14 cellular contexts compared by ENCODE assay signal in the genomic region with DNA sequence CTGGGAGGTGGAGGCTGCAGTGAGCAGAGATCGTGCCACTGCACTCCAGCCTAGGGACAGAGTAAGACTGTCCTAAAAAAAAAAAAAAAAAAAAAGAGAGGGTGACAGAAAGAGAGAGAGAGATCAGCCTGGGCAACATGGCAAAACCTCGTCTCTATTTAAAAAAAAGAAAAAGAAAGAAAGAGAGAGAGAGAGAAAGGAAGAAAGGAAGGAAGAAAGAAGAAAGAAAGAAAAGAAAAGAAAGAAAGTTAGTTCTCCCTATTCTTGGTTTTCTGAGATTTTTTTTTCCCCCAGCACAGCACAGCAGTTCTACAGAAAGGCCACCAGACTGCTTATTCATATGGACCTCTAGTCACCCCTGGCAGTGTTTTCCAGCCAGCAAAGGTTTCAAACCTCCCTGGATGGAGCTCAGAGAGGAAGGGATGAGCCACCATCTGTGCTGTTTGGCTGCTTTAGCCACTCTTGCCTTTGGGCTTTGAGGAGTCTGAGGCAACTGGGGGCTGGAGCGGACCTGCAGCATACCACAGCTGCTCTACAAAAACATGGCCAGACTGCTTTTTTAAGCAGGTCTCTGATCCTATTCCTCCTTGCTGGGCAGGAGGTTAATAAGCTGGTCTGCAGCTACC. TPM values are rescaled to one million over a fixed set of nuclear protein-coding genes. Genes with fewer than 3 reads are reported as not detected.
DNase-seq lines count a peak whose midpoint lies in the region; ATAC-seq, FAIRE-seq and TF ChIP-seq lines count a peak whose summit lies in the region.
"Had no signal": no experiment of that assay in that cellular context is flagged by ENCODE, and none has a peak within 500 bp of the region (broad histone marks: within the 10 kb centered on the region; RNA-seq: fewer than 3 reads in every experiment).

No MANE protein-coding gene starts in this region.

- no peak overlapping the region for H3K4me3 Mint-ChIP-seq in stimulated activated naive CD8-positive, alpha-beta T cell treated with anti-CD3 and anti-CD28 coated beads, Interleukin-15, Interleukin-2, amounts not matched to agents 100 ng/mL and 50 ng/mL, for 24 hours
- H3K4me3 Mint-ChIP-seq: activated naive CD4-positive, alpha-beta T cell treated with anti-CD3 and anti-CD28 coated beads, Interleukin-2, amount 10 ng/mL, durations not matched to agents 7 days and 5 days had no signal

- no peaks in the 10 kb centered on the region for H3K36me3 Mint-ChIP-seq in stimulated activated naive CD8-positive, alpha-beta T cell treated with anti-CD3 and anti-CD28 coated beads, Interleukin-15, Interleukin-2, amounts not matched to agents 100 ng/mL and 50 ng/mL, for 24 hours (ENCODE audit: low read depth)
- H3K36me3 Mint-ChIP-seq: activated naive CD4-positive, alpha-beta T cell treated with anti-CD3 and anti-CD28 coated beads, Interleukin-2, amount 10 ng/mL, durations not matched to agents 7 days and 5 days had no signal

- no peak for ATAC-seq in stimulated activated naive CD8-positive, alpha-beta T cell treated with anti-CD3 and anti-CD28 coated beads, Interleukin-15, Interleukin-2, amounts not matched to agents 100 U/mL and 50 U/mL, for 24 hours
- ATAC-seq: left lobe of liver had no signal

- peak overlapping the region; percentile 66 for H3K27ac ChIP-seq in vagina
- H3K27ac ChIP-seq: BLaER1 had no signal

- H3K4me1 Mint-ChIP-seq in stimulated activated naive CD8-positive, alpha-beta T cell treated with anti-CD3 and anti-CD28 coated beads, Interleukin-15, Interleukin-2, amounts not matched to agents 100 ng/mL and 50 ng/mL, for 24 hours (ENCODE audit: low read depth) = peaks cover 12% of the 10 kb centered on the region

- H3K4me1 ChIP-seq in vagina = peaks cover 29% of the 10 kb centered on the region
- H3K4me1 ChIP-seq: BLaER1 had no signal

- H3K4me3 ChIP-seq in cardiac fibroblast (replicated peaks in 1 of 2; ENCODE audit: low read depth in 2 of 2, low read length in 2 of 2) (no peak overlapping the region), vagina (no peak overlapping the region)
- H3K4me3 ChIP-seq: BLaER1, coronary artery had no signal

- FAIRE-seq in GM19239 (lab: Jason Lieb, UNC) = no peak

- H3K36me3 ChIP-seq in vagina = no peaks in the 10 kb centered on the region
- H3K36me3 ChIP-seq: BLaER1 had no signal

- no peak for TF ChIP-seq POLR2A in vagina (IDR thresholded peaks at IDR 0.05)

- H3K9me3 ChIP-seq in vagina = no peaks in the 10 kb centered on the region
- H3K9me3 ChIP-seq: BLaER1 had no signal

- H3K27ac Mint-ChIP-seq in stimulated activated naive CD8-positive, alpha-beta T cell treated with anti-CD3 and anti-CD28 coated beads, Interleukin-15, Interleukin-2, amounts not matched to agents 100 ng/mL and 50 ng/mL, for 24 hours = peak overlapping the region; percentile 45
- H3K27ac Mint-ChIP-seq: activated naive CD4-positive, alpha-beta T cell treated with anti-CD3 and anti-CD28 coated beads, Interleukin-2, amount 10 ng/mL, durations not matched to agents 7 days and 5 days had no signal

- no peak for DNase-seq in stimulated activated naive CD8-positive, alpha-beta T cell treated with anti-CD3 and anti-CD28 coated beads, Interleukin-15, Interleukin-2, amounts not matched to agents 100 U/mL and 50 U/mL, for 24 hours
- DNase-seq in cardiac fibroblast (ENCODE audit: low read depth in 2 of 2) = peak; percentile 37 to 43
- DNase-seq in islet precursor cell = peak; percentile 80
- peak in 1 of 2 donors; percentile 87 for DNase-seq in vagina (ENCODE audit: extremely low spot score in 2 of 2)
- DNase-seq in medulla oblongata (ENCODE audit: extremely low spot score) = no peak
- DNase-seq in GM19239 (ENCODE audit: insufficient read length, low spot score) = no peak
- no peak for DNase-seq in UCSD-AML1 (lab: John Stamatoyannopoulos, UW; ENCODE audit: unreplicated experiment)
- DNase-seq: activated CD4-positive, alpha-beta T cell treated with anti-CD3 and anti-CD28 coated beads, Interleukin-2, amount 50 U/mL, for 4 hours; activated naive CD4-positive, alpha-beta T cell treated with anti-CD3 and anti-CD28 coated beads, Interleukin-2, amount 10 ng/mL, durations not matched to agents 7 days and 5 days; NCI-H774 had no signal

- intact Hi-C loops in vagina (cut with DNase I) = no loop called here

- H3K9me3 Mint-ChIP-seq in stimulated activated naive CD8-positive, alpha-beta T cell treated with anti-CD3 and anti-CD28 coated beads, Interleukin-15, Interleukin-2, amounts not matched to agents 100 ng/mL and 50 ng/mL, for 24 hours = no peaks in the 10 kb centered on the region
- H3K9me3 Mint-ChIP-seq: activated naive CD4-positive, alpha-beta T cell treated with anti-CD3 and anti-CD28 coated beads, Interleukin-2, amount 10 ng/mL, durations not matched to agents 7 days and 5 days had no signal

- H3K27me3 ChIP-seq in vagina = no peaks in the 10 kb centered on the region
- H3K27me3 ChIP-seq: BLaER1 had no signal

- TF ChIP-seq CTCF in cardiac fibroblast (IDR thresholded peaks at IDR 0.05; ENCODE audit: low read depth, low read length) = no peak
- TF ChIP-seq CTCF in vagina (IDR thresholded peaks at IDR 0.05) = no peak

- no peaks in the 10 kb centered on the region for H3K27me3 Mint-ChIP-seq in stimulated activated naive CD8-positive, alpha-beta T cell treated with anti-CD3 and anti-CD28 coated beads, Interleukin-15, Interleukin-2, amounts not matched to agents 100 ng/mL and 50 ng/mL, for 24 hours

RNA-seq across cellular contexts. Expression of a gene that starts 10.6 kb away (rescaled TPM):
- 562 TPM for total RNA-seq in vagina

RNA-seq across cellular contexts. Expression of a gene that starts 15.5 kb away (rescaled TPM):
- total RNA-seq in vagina = not detected
- total RNA-seq: left lobe of liver had no signal

RNA-seq across cellular contexts. Expression of a gene that starts 20.4 kb away (rescaled TPM):
- 375 TPM for total RNA-seq in vagina

RNA-seq across cellular contexts. Expression of a gene that starts 23.9 kb away (rescaled TPM):
- total RNA-seq in vagina = 9.6 TPM
- total RNA-seq: left lobe of liver had no signal

RNA-seq across cellular contexts. Expression of a gene that starts 40.4 kb away (rescaled TPM):
- total RNA-seq in vagina = 470 TPM

Comparison
In these comparisons a context has a peak if more than half of its experiments do, and no peak if none do; other contexts are left out.
1. DNase-seq: peak in cardiac fibroblast (2 of 2) and islet precursor cell (single experiment); none in stimulated activated naive CD8-positive, alpha-beta T cell treated with anti-CD3 and anti-CD28 coated beads, Interleukin-15, Interleukin-2, amounts not matched to agents 100 U/mL and 50 U/mL, for 24 hours (single experiment), medulla oblongata (single experiment), GM19239 (single experiment) and UCSD-AML1 (single experiment).